14 cellular contexts compared by ENCODE assay signal in the genomic region with DNA sequence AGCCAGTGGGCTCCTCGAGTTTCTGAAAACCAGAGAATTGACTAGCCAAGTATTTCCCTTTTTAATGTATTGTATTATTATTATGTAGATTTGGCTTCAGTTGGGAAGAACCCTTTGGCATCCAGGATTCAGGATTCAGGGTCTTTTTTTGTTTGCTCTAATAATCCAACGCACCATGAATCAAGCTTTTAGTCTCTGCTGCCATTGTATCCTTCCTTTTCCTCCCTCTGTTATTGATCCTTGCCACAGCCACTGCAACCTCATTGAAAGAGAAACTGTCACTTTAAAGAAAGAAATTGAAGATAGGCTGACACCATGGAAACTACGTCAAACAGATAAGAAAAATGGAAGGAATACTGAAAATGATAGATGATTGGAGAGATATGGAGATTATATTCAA.
DNase-seq lines count a peak whose midpoint lies in the region; FAIRE-seq and TF ChIP-seq lines count a peak whose summit lies in the region.
"Had no signal": no experiment of that assay in that cellular context is flagged by ENCODE, and none has a peak within 500 bp of the region (broad histone marks: within the 10 kb centered on the region; RNA-seq: fewer than 3 reads in every experiment).

No MANE protein-coding gene starts in this region.

- H3K23ac ChIP-seq in H1 (ENCODE audit: insufficient read length), result no peak overlapping the region

- TF ChIP-seq RAD21 in H1 (IDR thresholded peaks at IDR 0.05 in 1 of 2, conservative IDR thresholded peaks at IDR 0.05 in 1 of 2; ENCODE audit: low read depth in 2 of 2, low read length in 2 of 2) (no peak), neural cell (conservative IDR thresholded peaks at IDR 0.05) (no peak), SK-N-SH (IDR thresholded peaks at IDR 0.05; ENCODE audit: low read length) (no peak)

- H3K56ac ChIP-seq in H1 (replicated peaks; ENCODE audit: insufficient read length, low read depth, low read length), result no peak overlapping the region

- POLR2A ChIA-PET in H1 (lab: Charles Lee; ENCODE audit: partially characterized antibody), result no interaction called here
- POLR2A ChIA-PET in SK-N-SH (lab: Yijun Ruan, JAX), result no interaction called here

- DNase-seq in H1 (ENCODE audit: low read depth in 1 of 2, low spot score in 2 of 2), result no peak
- no peak for DNase-seq in SK-N-SH
- DNase-seq in hepatic stellate cell (ENCODE audit: low spot score), result no peak
- no peak for DNase-seq in NCI-H226
- DNase-seq: BE2C; CD4-positive, alpha-beta memory T cell; DMS79 had no signal

- whole genome bisulfite sequencing in H1 (ENCODE audit: extremely low coverage in 1 of 2, insufficient coverage in 1 of 2, insufficient read length in 1 of 2, insufficient replicate concordance in 2 of 2, low coverage in 1 of 2, low lambda C conversion rate in 2 of 2, missing lambda C conversion rate in 1 of 2), 2 experiments, result 38% methylated on average over 3 of the region's 3 CpGs; no CpG with 5 or more reads in 1 of the 2 experiments
- 34% methylated on average over 3 of the region's 3 CpGs for WGBS in SK-N-SH (ENCODE audit: low lambda C conversion rate)

- H3K27me3 ChIP-seq in HUES48 (ENCODE audit: control insufficient read depth, insufficient read depth, low read length) (no peaks in the 10 kb centered on the region), H1 (replicated peaks in 1 of 4; ENCODE audit: control insufficient read depth in 3 of 4, extremely low read depth in 1 of 4, insufficient read depth in 3 of 4, low read length in 3 of 4) (peaks cover 0 to 1% (median 0%) of the 10 kb centered on the region in 4 experiments; a peak in 1 of 7 replicates), neural cell (ENCODE audit: insufficient read depth, low read depth, low read length) (no peaks in the 10 kb centered on the region), SK-N-SH (ENCODE audit: insufficient read depth) (no peaks in the 10 kb centered on the region)
- H3K27me3 ChIP-seq: BE2C had no signal

- peak overlapping the region; percentile 59 for H3K27ac ChIP-seq in HUES48 (ENCODE audit: low read depth, low read length)
- H3K27ac ChIP-seq in H1 (ENCODE audit: low read depth, low read length), result no peak overlapping the region
- H3K27ac ChIP-seq in neural cell (ENCODE audit: low read length), result no peak overlapping the region
- H3K27ac ChIP-seq in SK-N-SH (ENCODE audit: low read depth in 2 of 2, low read length in 1 of 2), result no peak overlapping the region
- H3K27ac ChIP-seq: A549, C4-2B had no signal

- no peaks in the 10 kb centered on the region for H3K9me3 ChIP-seq in HUES48 (ENCODE audit: control insufficient read depth, insufficient read depth, low read length)
- H3K9me3 ChIP-seq in H1 (ENCODE audit: insufficient read depth in 2 of 2, low read depth in 1 of 2, low read length in 1 of 2), result no peaks in the 10 kb centered on the region
- no peaks in the 10 kb centered on the region for H3K9me3 ChIP-seq in neural cell (ENCODE audit: low read length)
- H3K9me3 ChIP-seq in SK-N-SH, result no peaks in the 10 kb centered on the region
- H3K9me3 ChIP-seq: A549, BE2C had no signal

- no peak overlapping the region for H3K18ac ChIP-seq in H1 (ENCODE audit: extremely low read depth, low read length)

- H3K9ac ChIP-seq in HUES48 (ENCODE audit: low read depth, low read length), result no peak overlapping the region
- H3K9ac ChIP-seq in H1 (replicated peaks in 1 of 4; ENCODE audit: extremely low read depth in 1 of 4, low read depth in 3 of 4, low read length in 3 of 4), result no peak overlapping the region
- no peak overlapping the region for H3K9ac ChIP-seq in neural cell (ENCODE audit: low read length)
- H3K9ac ChIP-seq in SK-N-SH, result no peak overlapping the region

- H3K4me1 ChIP-seq in HUES48 (ENCODE audit: control insufficient read depth, insufficient read depth, low read length), result peaks cover 11% of the 10 kb centered on the region
- H3K4me1 ChIP-seq in H1 (replicated peaks in 1 of 4; ENCODE audit: control insufficient read depth in 3 of 4, insufficient read depth in 4 of 4, low read length in 3 of 4), result peaks cover 0 to 7% (median 1%) of the 10 kb centered on the region in 4 experiments; a peak in 1 of 7 replicates
- H3K4me1 ChIP-seq in SK-N-SH (ENCODE audit: control insufficient read depth in 1 of 2, insufficient read depth in 2 of 2, low read depth in 1 of 2, low read length in 1 of 2), result no peaks in the 10 kb centered on the region
- H3K4me1 ChIP-seq: A549, BE2C had no signal

- TF ChIP-seq POLR2A in H1 (IDR thresholded peaks at IDR 0.05; ENCODE audit: control extremely low read depth in 1 of 2, low read depth in 2 of 2, low read length in 2 of 2), result no peak

- H2AFZ ChIP-seq in H1 (ENCODE audit: low read length) (peak overlapping the region; percentile 29; the same call in 1 of the 2 replicates), neural cell (ENCODE audit: low read depth, low read length) (peak overlapping the region; percentile 44), SK-N-SH (ENCODE audit: low read depth) (no peak overlapping the region)

- H4K20me1 ChIP-seq in H1 (replicated peaks in 1 of 2; ENCODE audit: control insufficient read depth in 1 of 2, insufficient read depth in 2 of 2, low read length in 2 of 2) (no peaks in the 10 kb centered on the region), neural cell (ENCODE audit: insufficient read depth) (no peaks in the 10 kb centered on the region), SK-N-SH (ENCODE audit: insufficient read depth) (no peaks in the 10 kb centered on the region)

- no peaks in the 10 kb centered on the region for H3K79me2 ChIP-seq in H1 (ENCODE audit: control insufficient read depth in 1 of 2, insufficient read depth in 2 of 2, low read length in 2 of 2)
- H3K79me2 ChIP-seq in neural cell (replicated peaks; ENCODE audit: insufficient read depth, low read length), result no peaks in the 10 kb centered on the region
- H3K79me2 ChIP-seq in SK-N-SH (ENCODE audit: insufficient read depth), result no peaks in the 10 kb centered on the region

- H3K4me3 ChIP-seq in HUES48 (ENCODE audit: low read depth, low read length), result no peak overlapping the region
- H3K4me3 ChIP-seq in H1 (ENCODE audit: extremely low read depth in 1 of 4, insufficient read depth in 2 of 4, low read depth in 3 of 4, low read length in 4 of 4), result 0 out of 8 replicates have a peak overlapping the region, but pooled peaks of 1 of the 4 experiments have one; percentile 12
- H3K4me3 ChIP-seq in neural cell (ENCODE audit: low read length), result peak overlapping the region; percentile 25
- no peak overlapping the region for H3K4me3 ChIP-seq in SK-N-SH (ENCODE audit: low read depth in 2 of 2, low read length in 1 of 2)
- H3K4me3 ChIP-seq: A549 had no signal

- H3F3A ChIP-seq in neural cell (ENCODE audit: insufficient read depth, low read length, poor library complexity, severe bottlenecking), result no peaks in the 10 kb centered on the region
- no peaks in the 10 kb centered on the region for H3F3A ChIP-seq in SK-N-SH (replicated peaks; ENCODE audit: insufficient read depth)

- CTCF ChIA-PET in H1 (lab: Charles Lee; ENCODE audit: partially characterized antibody) (no interaction called here), SK-N-SH (lab: Yijun Ruan, JAX) (no interaction called here)

- no peak overlapping the region for H2BK15ac ChIP-seq in H1 (ENCODE audit: low read length)

- H2AK5ac ChIP-seq in H1 (ENCODE audit: low read depth, low read length), result no peak overlapping the region

- H2BK5ac ChIP-seq in H1 (ENCODE audit: low read depth, low read length), result no peak overlapping the region

- H3K9me2 ChIP-seq in neural cell (ENCODE audit: insufficient read depth, low read length) (no peaks in the 10 kb centered on the region), SK-N-SH (no peaks in the 10 kb centered on the region)

- FAIRE-seq in H1 (lab: Jason Lieb, UNC), result no peak
- FAIRE-seq: A549, G401.6, GM12892, H54 had no signal

- TF ChIP-seq CTCF in H1 (IDR thresholded peaks at IDR 0.05; ENCODE audit: control extremely low read depth in 1 of 3, insufficient read depth in 1 of 3, low read depth in 1 of 3, low read length in 3 of 3) (no peak), neural cell (IDR thresholded peaks at IDR 0.05; ENCODE audit: poor library complexity, severe bottlenecking) (no peak), SK-N-SH (IDR thresholded peaks at IDR 0.05) (no peak)

- no peak overlapping the region for H4K91ac ChIP-seq in H1 (replicated peaks; ENCODE audit: insufficient read length, low read length)

- H3K4me2 ChIP-seq in H1 (ENCODE audit: insufficient read depth in 1 of 2, low read depth in 2 of 2, low read length in 2 of 2) (peak overlapping the region in 1 of 2 experiments; percentile 33; a peak in 1 of 4 replicates), neural cell (ENCODE audit: low read length) (no peak overlapping the region), SK-N-SH (no peak overlapping the region)
- H3K4me2 ChIP-seq: A549 had no signal

- H3K36me3 ChIP-seq in HUES48 (ENCODE audit: control insufficient read depth, insufficient read depth, low read length) (no peaks in the 10 kb centered on the region), H1 (ENCODE audit: control insufficient read depth in 2 of 4, insufficient read depth in 4 of 4, low read length in 3 of 4) (no peaks in the 10 kb centered on the region), neural cell (ENCODE audit: insufficient read depth, low read length) (no peaks in the 10 kb centered on the region), SK-N-SH (replicated peaks in 1 of 2; ENCODE audit: control insufficient read depth in 1 of 2, insufficient read depth in 2 of 2, low read length in 1 of 2) (no peaks in the 10 kb centered on the region)
- H3K36me3 ChIP-seq: BE2C had no signal

- TF ChIP-seq EP300 in H1 (IDR thresholded peaks at IDR 0.05; ENCODE audit: borderline replicate concordance in 1 of 2, low read depth in 2 of 2, low read length in 2 of 2) (no peak), neural cell (conservative IDR thresholded peaks at IDR 0.05; ENCODE audit: poor library complexity, severe bottlenecking) (peak; percentile 13), SK-N-SH (IDR thresholded peaks at IDR 0.05; ENCODE audit: borderline replicate concordance in 1 of 2, low read depth in 1 of 2, low read length in 1 of 2) (no peak)

- no peak overlapping the region for H3K14ac ChIP-seq in H1 (ENCODE audit: insufficient read length)

- no peak overlapping the region for H4K8ac ChIP-seq in H1 (ENCODE audit: extremely low read depth, insufficient read depth, low read length)

- no peak overlapping the region for H4K5ac ChIP-seq in H1 (ENCODE audit: insufficient read length, low read depth, low read length)

- no peak overlapping the region for H2BK20ac ChIP-seq in H1 (ENCODE audit: low read length)

- no peak overlapping the region for H3K4ac ChIP-seq in H1 (replicated peaks; ENCODE audit: insufficient read length, low read depth, low read length)

- no peak overlapping the region for H2BK120ac ChIP-seq in H1 (replicated peaks; ENCODE audit: low read depth, low read length)

- no peak overlapping the region for H2BK12ac ChIP-seq in H1 (ENCODE audit: low read depth, low read length)

- no peaks in the 10 kb centered on the region for H3K23me2 ChIP-seq in H1 (ENCODE audit: low read depth, low read length)

- no peaks in the 10 kb centered on the region for H3K79me1 ChIP-seq in H1 (ENCODE audit: low read depth, low read length)

TF ChIP-seq in H1, 55 proteins besides CTCF, POLR2A, EP300 and RAD21 (continues in another document):
- no peak for TF ChIP-seq CEBPB (IDR thresholded peaks at IDR 0.05; ENCODE audit: low read depth, low read length)

TF ChIP-seq in SK-N-SH, 30 proteins besides CTCF, POLR2A, EP300 and RAD21 (continues in another document):
- TF ChIP-seq MXI1 (IDR thresholded peaks at IDR 0.05; ENCODE audit: low read depth, low read length) (no peak), SMC3 (IDR thresholded peaks at IDR 0.05; ENCODE audit: low read depth, low read length) (no peak)
